Comparison of ENCODE assay signal across 8 cellular contexts in genomic region chr10:123008379-123009104, GRCh38. TPM values are rescaled to one million over a fixed set of nuclear protein-coding genes. Genes with fewer than 3 reads are reported as not detected.
DNase-seq lines count a peak whose midpoint lies in the region; ATAC-seq and TF ChIP-seq lines count a peak whose summit lies in the region.

TSS of gene ACADSB (plus strand) at chr10:123009006. CDS start at chr10:123009030, 24 bp downstream.
TSS of gene IKZF5 (minus strand) at chr10:123008795. CDS start at chr10:122998625, 10,170 bp downstream.

- H3K27ac ChIP-seq in upper lobe of right lung: peak within 1 kb of the TSS; percentile 95

- H3K4me1 ChIP-seq in upper lobe of right lung: peaks cover 24% of the 10 kb centered on the region

- peak; percentile 94 for TF ChIP-seq POLR2A in GM15510 (IDR thresholded peaks at IDR 0.05; ENCODE audit: borderline replicate concordance, extremely low read depth, insufficient read length)

- peak; percentile 72 for ATAC-seq in HG02884 (IDR thresholded peaks at IDR 0.05; ENCODE audit: unreplicated experiment)
- ATAC-seq in left cardiac atrium: peak; percentile 99
- peak; percentile 99 for ATAC-seq in upper lobe of right lung

- H3K4me3 ChIP-seq in upper lobe of right lung: peak within 1 kb of the TSS; percentile 95

- no peaks in the 10 kb centered on the region for H3K27me3 ChIP-seq in upper lobe of right lung

- no peaks in the 10 kb centered on the region for H3K9me3 ChIP-seq in upper lobe of right lung

- peak within 1 kb of the TSS; percentile 94 for H3K4me3 Mint-ChIP-seq in progenitor cell of endocrine pancreas (ENCODE audit: low read depth)

- peaks cover 30% of the 10 kb centered on the region for H3K4me1 Mint-ChIP-seq in progenitor cell of endocrine pancreas (ENCODE audit: low read depth)

- H3K36me3 ChIP-seq in upper lobe of right lung: no peaks in the 10 kb centered on the region

- H3K27ac Mint-ChIP-seq in progenitor cell of endocrine pancreas: peak within 1 kb of the TSS; percentile 99

- intact Hi-C loops in left cardiac atrium (cut with DNase I) (loop anchor here in 1 of 2 donors (2.0 to 10.0 kb wide), 2 partner anchors 28 to 146 kb away; partner anchors contain the start of genes BUB3 and PSTK), upper lobe of right lung (cut with DNase I) (no loop called here)

- H3K36me3 Mint-ChIP-seq in progenitor cell of endocrine pancreas (ENCODE audit: insufficient read depth): peaks cover 8% of the 10 kb centered on the region

- TF ChIP-seq CTCF in progenitor cell of endocrine pancreas (IDR thresholded peaks at IDR 0.05; ENCODE audit: unreplicated experiment) (no peak), upper lobe of right lung (IDR thresholded peaks at IDR 0.05) (no peak)

- DNase-seq in NCI-H146 treated with DMSO at 0.1 percent for 48 hours (lab: John Stamatoyannopoulos, UW; ENCODE audit: unreplicated experiment) (peak; percentile 89), T-helper 1 cell (peak; percentile 93 to 97 (median 96)), amniotic epithelial cell (ENCODE audit: low read depth) (peak; percentile 96), left cardiac atrium (peak; percentile 96), progenitor cell of endocrine pancreas (ENCODE audit: low spot score, unreplicated experiment) (peak; percentile 93), upper lobe of right lung (peak; percentile 97)

- no peaks in the 10 kb centered on the region for H3K27me3 Mint-ChIP-seq in progenitor cell of endocrine pancreas

- no peaks in the 10 kb centered on the region for H3K9me3 Mint-ChIP-seq in progenitor cell of endocrine pancreas (ENCODE audit: low read depth)

RNA-seq across cellular contexts. Expression of gene ACADSB, which starts in this region (rescaled TPM):
- total RNA-seq in left cardiac atrium: 10 to 100 TPM; 51.3 to 55.1 TPM
- total RNA-seq in progenitor cell of endocrine pancreas: 22.4 and 26.0 TPM in 2 replicates
- 27.1 TPM for total RNA-seq in upper lobe of right lung

RNA-seq across cellular contexts. Expression of gene IKZF5, which starts in this region (rescaled TPM):
- 10 to 100 TPM; 10.4 to 12.1 TPM for total RNA-seq in left cardiac atrium
- 11.6 and 14.6 TPM in 2 replicates for total RNA-seq in progenitor cell of endocrine pancreas
- total RNA-seq in upper lobe of right lung: 19.9 TPM

Comparison
In these comparisons a context has a peak if more than half of its experiments do, and no peak if none do; other contexts are left out.
1. Peak in every context shown above with its lines: DNase-seq, ATAC-seq, H3K4me3 ChIP-seq and H3K27ac ChIP-seq.